ENCODE assay signal across 26 cellular contexts in genomic region chr7:33832326-33832725, GRCh38.
DNase-seq lines count a peak whose midpoint lies in the region; ATAC-seq and TF ChIP-seq lines count a peak whose summit lies in the region.
"Had no signal": no experiment of that assay in that cellular context is flagged by ENCODE, and none has a peak within 500 bp of the region (broad histone marks: within the 10 kb centered on the region; RNA-seq: fewer than 3 reads in every experiment).

No MANE protein-coding gene starts in this region.

- no peak for ATAC-seq in HG02840 (IDR thresholded peaks at IDR 0.05; ENCODE audit: low FRiP score, unreplicated experiment)
- ATAC-seq: body of pancreas; natural killer cell; stimulated activated naive B cell treated with anti-CD40 and anti-IgM and Interleukin-4, amounts not matched to agents 10 μg/mL and 1 μg/mL and 100 μg/mL, for 72 hours; WTC11 had no signal

- CTCF ChIA-PET in Calu3 (lab: Charles Lee): no interaction called here

- no peaks in the 10 kb centered on the region for H3K27me3 ChIP-seq in sigmoid colon
- H3K27me3 ChIP-seq: body of pancreas, suprapubic skin had no signal

- DNase-seq in ELF-1 (ENCODE audit: low read depth, low spot score) (peak; percentile 27), NCI-H82 (lab: John Stamatoyannopoulos, UW) (peak; percentile 91), glutamatergic neuron (peak; percentile 27), sigmoid colon (no peak), cortex of kidney (lab: John Stamatoyannopoulos, UW) (no peak), lower leg skin (ENCODE audit: low spot score in 2 of 2) (no peak), Calu3 (no peak)
- DNase-seq: activated CD4-positive, alpha-beta T cell treated with anti-CD3 and anti-CD28 coated beads, Interleukin-2, amount 10 ng/mL, durations not matched to agents 7 days and 5 days; activated naive CD4-positive, alpha-beta T cell; activated T-cell treated with anti-CD3 and anti-CD28 coated beads, Interleukin-2, amount 50 U/mL, for 48 hours; body of pancreas; foreskin melanocyte; GOT3; natural killer cell; NCI-H1436 treated with DMSO at 0.1 percent for 48 hours; NK-92 treated with Interleukin-12 subunit alpha and Interleukin-12 subunit beta, amount 100 ng/mL, for 24 hours; PC-9; SIG-M5; stimulated activated CD4-positive, alpha-beta T cell treated with anti-CD3 and anti-CD28 coated beads, Interleukin-4, amount 100 ng/mL, for 4 hours; stimulated activated naive B cell treated with anti-CD40 and anti-IgM and Interleukin-4, amounts not matched to agents 10 μg/mL and 1 μg/mL and 100 μg/mL, for 72 hours; T1000 had no signal

- H3K27me3 Mint-ChIP-seq in glutamatergic neuron (ENCODE audit: unreplicated experiment) (peaks cover 2% of the 10 kb centered on the region), Calu3 (ENCODE audit: unreplicated experiment) (peaks cover 38% of the 10 kb centered on the region)
- H3K27me3 Mint-ChIP-seq: activated CD4-positive, alpha-beta T cell treated with anti-CD3 and anti-CD28 coated beads, Interleukin-2, amount 10 ng/mL, durations not matched to agents 7 days and 5 days; stimulated activated naive B cell treated with anti-CD40 and anti-IgM and Interleukin-4, amounts not matched to agents 10 μg/mL and 1 μg/mL and 100 μg/mL, for 72 hours had no signal

- peak overlapping the region; percentile 21 for H3K27ac Mint-ChIP-seq in glutamatergic neuron (ENCODE audit: unreplicated experiment)
- H3K27ac Mint-ChIP-seq in Calu3 (ENCODE audit: unreplicated experiment): no peak overlapping the region
- H3K27ac Mint-ChIP-seq: activated CD4-positive, alpha-beta T cell treated with anti-CD3 and anti-CD28 coated beads, Interleukin-2, amount 10 ng/mL, durations not matched to agents 7 days and 5 days; natural killer cell; stimulated activated naive B cell treated with anti-CD40 and anti-IgM and Interleukin-4, amounts not matched to agents 10 μg/mL and 1 μg/mL and 100 μg/mL, for 72 hours; WTC11 had no signal

- H3K4me3 Mint-ChIP-seq in glutamatergic neuron (ENCODE audit: unreplicated experiment): no peak overlapping the region
- no peak overlapping the region for H3K4me3 Mint-ChIP-seq in Calu3 (ENCODE audit: low read depth, unreplicated experiment)
- H3K4me3 Mint-ChIP-seq: activated CD4-positive, alpha-beta T cell treated with anti-CD3 and anti-CD28 coated beads, Interleukin-2, amount 10 ng/mL, durations not matched to agents 7 days and 5 days; natural killer cell; stimulated activated naive B cell treated with anti-CD40 and anti-IgM and Interleukin-4, amounts not matched to agents 10 μg/mL and 1 μg/mL and 100 μg/mL, for 72 hours; WTC11 had no signal

- no peak for TF ChIP-seq POLR2A in sigmoid colon (IDR thresholded peaks at IDR 0.05)
- no peak for TF ChIP-seq POLR2A in lower leg skin (IDR thresholded peaks at IDR 0.05)

- peak overlapping the region in 3 of 4 donors; percentile 20 to 69 (median 40) for H3K27ac ChIP-seq in sigmoid colon
- H3K27ac ChIP-seq: body of pancreas, C4-2B, epithelial cell of prostate, PC-9, suprapubic skin had no signal

- H3K4me1 ChIP-seq in sigmoid colon: peaks cover 0 to 39% (median 20%) of the 10 kb centered on the region in 4 donors
- H3K4me1 ChIP-seq: body of pancreas had no signal

- no peaks in the 10 kb centered on the region for H3K9me3 ChIP-seq in sigmoid colon
- H3K9me3 ChIP-seq: body of pancreas, suprapubic skin had no signal

- no TSS peak for BruUV-seq in Calu3 (replicated peaks; lab: Mats Ljungman, UMichigan)

- H3K9me3 Mint-ChIP-seq in glutamatergic neuron (ENCODE audit: unreplicated experiment): no peaks in the 10 kb centered on the region
- peaks cover 6% of the 10 kb centered on the region for H3K9me3 Mint-ChIP-seq in Calu3 (ENCODE audit: low read depth, unreplicated experiment)

- H3K4me1 Mint-ChIP-seq in glutamatergic neuron (ENCODE audit: low read depth, unreplicated experiment) (peaks cover 9% of the 10 kb centered on the region), Calu3 (ENCODE audit: low read depth, unreplicated experiment) (no peaks in the 10 kb centered on the region)
- H3K4me1 Mint-ChIP-seq: activated CD4-positive, alpha-beta T cell treated with anti-CD3 and anti-CD28 coated beads, Interleukin-2, amount 10 ng/mL, durations not matched to agents 7 days and 5 days; natural killer cell; stimulated activated naive B cell treated with anti-CD40 and anti-IgM and Interleukin-4, amounts not matched to agents 10 μg/mL and 1 μg/mL and 100 μg/mL, for 72 hours had no signal

- H3K36me3 Mint-ChIP-seq in glutamatergic neuron (ENCODE audit: unreplicated experiment) (peaks cover 7% of the 10 kb centered on the region), Calu3 (ENCODE audit: insufficient read depth, unreplicated experiment) (no peaks in the 10 kb centered on the region)
- H3K36me3 Mint-ChIP-seq: natural killer cell; stimulated activated naive B cell treated with anti-CD40 and anti-IgM and Interleukin-4, amounts not matched to agents 10 μg/mL and 1 μg/mL and 100 μg/mL, for 72 hours had no signal

- WGBS in sigmoid colon, 2 donors: 76 to 88% methylated on average over 6 of the region's 6 CpGs
- WGBS in lower leg skin, 2 donors: 72 to 85% methylated on average over 6 of the region's 6 CpGs

- no peak for TF ChIP-seq CTCF in glutamatergic neuron (IDR thresholded peaks at IDR 0.05; ENCODE audit: partially characterized antibody, unreplicated experiment)
- no peak for TF ChIP-seq CTCF in sigmoid colon (IDR thresholded peaks at IDR 0.05)
- no peak for TF ChIP-seq CTCF in lower leg skin (IDR thresholded peaks at IDR 0.05)
- TF ChIP-seq CTCF in Calu3 (IDR thresholded peaks at IDR 0.05; ENCODE audit: unreplicated experiment): no peak

- no peak for TF ChIP-seq EP300 in sigmoid colon (IDR thresholded peaks at IDR 0.05)

- intact Hi-C loops in sigmoid colon (cut with DNase I): no loop called here
- intact Hi-C loops in lower leg skin (cut with DNase I; ENCODE audit: low total_unique reads): no loop called here
- intact Hi-C loops in Calu3 (cut with micrococcal nuclease; ENCODE audit: unreplicated experiment): no loop called here

- no peaks in the 10 kb centered on the region for H3K36me3 ChIP-seq in sigmoid colon
- H3K36me3 ChIP-seq: suprapubic skin had no signal

- H3K4me3 ChIP-seq in sigmoid colon (no peak overlapping the region), lower leg skin (ENCODE audit: low read depth, poor library complexity, severe bottlenecking) (no peak overlapping the region)
- H3K4me3 ChIP-seq: body of pancreas, PC-9, suprapubic skin had no signal

Comparison
In these comparisons a context has a peak if more than half of its experiments do, and no peak if none do; other contexts are left out.
1. DNase-seq: peak in ELF-1 (single experiment), NCI-H82 (single experiment) and glutamatergic neuron (single experiment); none in sigmoid colon (single experiment), cortex of kidney (single experiment), lower leg skin (0 of 2) and Calu3 (single experiment).